In genomic region chr12:26056335-26056734, GRCh38 we compare ENCODE assay signal across 13 cellular contexts.
A peak's percentile ranks its signal among the peaks of the same experiment; 100 is the strongest.
DNase-seq lines count a peak whose midpoint lies in the region; ATAC-seq and TF ChIP-seq lines count a peak whose summit lies in the region.
"Had no signal": no experiment of that assay in that cellular context is flagged by ENCODE, and none has a peak within 500 bp of the region (broad histone marks: within the 10 kb centered on the region; RNA-seq: fewer than 3 reads in every experiment).

No MANE protein-coding gene starts in this region.

- no peak overlapping the region for H3K27ac Mint-ChIP-seq in nephron progenitor cell
- H3K27ac Mint-ChIP-seq: CD8-positive, alpha-beta memory T cell; naive B cell had no signal

- peak; percentile 83 for ATAC-seq in lung (ENCODE audit: insufficient read depth, low FRiP score)
- no peak for ATAC-seq in aorta (ENCODE audit: low FRiP score)
- ATAC-seq: Right ventricle myocardium inferior had no signal

- no peak overlapping the region for H2AFZ ChIP-seq in mammary epithelial cell (ENCODE audit: low read depth, low read length)

- no peaks in the 10 kb centered on the region for H3K4me1 Mint-ChIP-seq in nephron progenitor cell
- H3K4me1 Mint-ChIP-seq: CD8-positive, alpha-beta memory T cell; naive B cell had no signal

- H3K4me2 ChIP-seq in mammary epithelial cell (ENCODE audit: insufficient read depth, low read depth, low read length), result no peak overlapping the region

- intact Hi-C loops in mammary epithelial cell (cut with micrococcal nuclease) (no loop called here), aorta (cut with DNase I) (no loop called here)

- H3K36me3 ChIP-seq in mammary epithelial cell (ENCODE audit: insufficient read depth, low read length), result no peaks in the 10 kb centered on the region
- peaks cover 0 to 4% of the 10 kb centered on the region in 2 donors for H3K36me3 ChIP-seq in lung (ENCODE audit: control insufficient read depth in 2 of 2, insufficient read depth in 2 of 2, low read length in 2 of 2)
- no peaks in the 10 kb centered on the region for H3K36me3 ChIP-seq in aorta (ENCODE audit: control insufficient read depth in 1 of 2, insufficient read depth in 2 of 2, low read length in 1 of 2)

- no TSS peak for BruUV-seq in mammary epithelial cell (replicated peaks; lab: Mats Ljungman, UMichigan)

- peaks cover 6% of the 10 kb centered on the region for H3K9me3 Mint-ChIP-seq in nephron progenitor cell

- no peak for TF ChIP-seq CTCF in mammary epithelial cell (conservative IDR thresholded peaks at IDR 0.05 in 1 of 2, IDR thresholded peaks at IDR 0.05 in 1 of 2; ENCODE audit: extremely low read depth in 1 of 2, insufficient read depth in 1 of 2, low read depth in 1 of 2, low read length in 2 of 2)
- no peak for TF ChIP-seq CTCF in lung (IDR thresholded peaks at IDR 0.05; ENCODE audit: control extremely low read depth, extremely low read depth)
- no peak for TF ChIP-seq CTCF in nephron progenitor cell (IDR thresholded peaks at IDR 0.05)

- H3K9ac ChIP-seq in mammary epithelial cell (ENCODE audit: insufficient read depth, low read length), result no peak overlapping the region

- DNase-seq in DMS53 treated with DMSO at 0.1 percent for 48 hours (lab: John Stamatoyannopoulos, UW; ENCODE audit: unreplicated experiment) (peak; percentile 88), NCI-H1105 (lab: John Stamatoyannopoulos, UW) (peak; percentile 52), mammary epithelial cell (peak; percentile 78), lung (ENCODE audit: low spot score) (no peak), nephron progenitor cell (no peak), SIG-M5 (lab: John Stamatoyannopoulos, UW) (no peak), SHP77 treated with DMSO at 0.1 percent for 48 hours (lab: John Stamatoyannopoulos, UW) (no peak), aorta (no peak)
- DNase-seq: activated CD4-positive, CD25-positive, alpha-beta regulatory T cell treated with anti-CD3 and anti-CD28 coated beads, Interleukin-2, amount 50 U/mL, for 72 hours; CD8-positive, alpha-beta memory T cell; naive B cell; NCI-H2107 had no signal

- H3K9me3 ChIP-seq in mammary epithelial cell (replicated peaks; ENCODE audit: insufficient read depth, low read length), result no peaks in the 10 kb centered on the region
- no peaks in the 10 kb centered on the region for H3K9me3 ChIP-seq in lung (ENCODE audit: control insufficient read depth in 2 of 2, insufficient read depth in 1 of 2, low read length in 1 of 2)
- no peaks in the 10 kb centered on the region for H3K9me3 ChIP-seq in aorta (ENCODE audit: control insufficient read depth, low read length)

- no peak overlapping the region for H3K4me3 Mint-ChIP-seq in nephron progenitor cell
- H3K4me3 Mint-ChIP-seq: CD8-positive, alpha-beta memory T cell; naive B cell had no signal

- 8% methylated on average over 1 of the region's 1 CpG for WGBS in mammary epithelial cell (ENCODE audit: low coverage, missing lambda C conversion rate)
- 42 to 65% methylated on average over 1 of the region's 1 CpG for WGBS in lung, 2 donors
- 7% methylated on average over 1 of the region's 1 CpG for WGBS in aorta, 2 donors

- H3K79me2 ChIP-seq in mammary epithelial cell (ENCODE audit: insufficient read depth, low read length), result peaks cover 24% of the 10 kb centered on the region

- no peaks in the 10 kb centered on the region for H3K27me3 ChIP-seq in mammary epithelial cell (ENCODE audit: insufficient read depth, low read length)
- no peaks in the 10 kb centered on the region for H3K27me3 ChIP-seq in lung (ENCODE audit: control insufficient read depth, insufficient read depth)
- H3K27me3 ChIP-seq in aorta (ENCODE audit: control insufficient read depth in 1 of 2, insufficient read depth in 2 of 2, low read length in 1 of 2), result no peaks in the 10 kb centered on the region

- H3K27me3 Mint-ChIP-seq in nephron progenitor cell (ENCODE audit: low read depth, poor library complexity), result no peaks in the 10 kb centered on the region
- H3K27me3 Mint-ChIP-seq: naive B cell had no signal

- H4K20me1 ChIP-seq in mammary epithelial cell (ENCODE audit: insufficient read depth, low read length), result no peaks in the 10 kb centered on the region

- H3K36me3 Mint-ChIP-seq in nephron progenitor cell (ENCODE audit: low read depth), result peaks cover 39% of the 10 kb centered on the region
- H3K36me3 Mint-ChIP-seq: CD8-positive, alpha-beta memory T cell; naive B cell had no signal

- in situ Hi-C loops in mammary epithelial cell (cut with MboI; ENCODE audit: low sequenced_read_pairs in 2 of 2), result no loop called here

- H3K4me3 ChIP-seq in mammary epithelial cell (replicated peaks in 1 of 3; ENCODE audit: insufficient read depth in 1 of 3, low read depth in 2 of 3, low read length in 3 of 3), result no peak overlapping the region
- no peak overlapping the region for H3K4me3 ChIP-seq in lung
- no peak overlapping the region for H3K4me3 ChIP-seq in aorta (ENCODE audit: low read length in 2 of 2)

- no peak overlapping the region for H3K27ac ChIP-seq in mammary epithelial cell (ENCODE audit: insufficient read depth, low read depth, low read length)
- no peak overlapping the region for H3K27ac ChIP-seq in lung (ENCODE audit: low read depth in 1 of 2, low read length in 1 of 2)
- H3K27ac ChIP-seq in aorta (ENCODE audit: low read depth in 1 of 2, low read length in 2 of 2), result no peak overlapping the region

- CTCF ChIA-PET in mammary epithelial cell (lab: Charles Lee; ENCODE audit: low non-redundant PET), result interaction anchor here (0.7 kb wide), 1 partner anchor 775 kb away, joined by 4 read pairs; no protein-coding TSS in a partner anchor

- H3K4me1 ChIP-seq in mammary epithelial cell (ENCODE audit: insufficient read depth, low read length) (peaks cover 7% of the 10 kb centered on the region), lung (ENCODE audit: control insufficient read depth in 2 of 2, insufficient read depth in 2 of 2, low read length in 2 of 2) (peaks cover 0 to 2% of the 10 kb centered on the region in 2 donors), aorta (ENCODE audit: control insufficient read depth in 1 of 2, insufficient read depth in 2 of 2, low read length in 2 of 2) (peaks cover 3 to 7% of the 10 kb centered on the region in 2 donors)

- dilution Hi-C loops in mammary epithelial cell (cut with HindIII; ENCODE audit: low sequenced_read_pairs), result no loop called here

Comparison
In these comparisons a context has a peak if more than half of its experiments do, and no peak if none do; other contexts are left out.
1. DNase-seq: peak in DMS53 treated with DMSO at 0.1 percent for 48 hours (single experiment), NCI-H1105 (single experiment) and mammary epithelial cell (single experiment); none in lung (single experiment), nephron progenitor cell (single experiment), SIG-M5 (single experiment), SHP77 treated with DMSO at 0.1 percent for 48 hours (single experiment) and aorta (0 of 2).